22 cellular contexts compared by ENCODE assay signal in the genomic region with DNA sequence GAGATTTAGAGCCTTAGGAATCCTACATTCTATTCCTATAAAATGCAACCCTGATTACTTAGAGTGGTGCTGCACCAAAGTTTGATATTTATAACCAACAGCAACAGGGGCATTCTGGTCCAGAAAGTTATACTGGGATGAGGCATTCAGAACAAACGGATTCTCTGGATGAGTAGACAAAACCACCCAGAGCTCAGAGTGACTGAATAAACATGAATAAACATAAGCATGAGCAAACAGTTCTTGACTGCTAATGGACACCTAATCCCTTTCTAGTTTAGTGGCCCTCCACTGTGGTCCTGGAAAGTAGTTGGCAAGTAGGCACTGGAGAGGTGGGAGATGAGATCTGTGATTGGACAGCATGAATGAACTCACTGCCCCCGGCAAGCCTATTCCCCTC. TPM values are rescaled to one million over a fixed set of nuclear protein-coding genes. Genes with fewer than 3 reads are reported as not detected.
DNase-seq lines count a peak whose midpoint lies in the region; ATAC-seq and TF ChIP-seq lines count a peak whose summit lies in the region.
"Had no signal": no experiment of that assay in that cellular context is flagged by ENCODE, and none has a peak within 500 bp of the region (broad histone marks: within the 10 kb centered on the region; RNA-seq: fewer than 3 reads in every experiment).

No MANE protein-coding gene starts in this region.

- H4K91ac ChIP-seq in H9 (ENCODE audit: insufficient read length, low read depth, low read length): no peak overlapping the region

- H3K56ac ChIP-seq in H9 (ENCODE audit: insufficient read length, low read depth, low read length): no peak overlapping the region

- H2AK5ac ChIP-seq in H9 (ENCODE audit: insufficient read length, low read length): no peak overlapping the region

- no peak overlapping the region for H2BK5ac ChIP-seq in H9 (ENCODE audit: insufficient read length, low read length)

- peaks cover 38 to 42% of the 10 kb centered on the region in 2 donors for H3K4me1 ChIP-seq in gastrocnemius medialis
- no peaks in the 10 kb centered on the region for H3K4me1 ChIP-seq in H9 (ENCODE audit: insufficient read depth, low read length)

- H3K27me3 ChIP-seq in gastrocnemius medialis (no peaks in the 10 kb centered on the region), H9 (ENCODE audit: insufficient read depth, low read length) (no peaks in the 10 kb centered on the region)
- H3K27me3 ChIP-seq: esophagus squamous epithelium, transverse colon had no signal

- no peak overlapping the region for H3K9ac ChIP-seq in H9 (ENCODE audit: extremely low read depth, insufficient read length, low read length)

- H3K9me3 ChIP-seq in gastrocnemius medialis: no peaks in the 10 kb centered on the region
- H3K9me3 ChIP-seq in H9 (ENCODE audit: control insufficient read depth, low read depth, low read length): peaks cover 4% of the 10 kb centered on the region

- H3K9me3 Mint-ChIP-seq in H9: peaks cover 15 to 18% of the 10 kb centered on the region in 2 experiments

- no peaks in the 10 kb centered on the region for H3K4me1 Mint-ChIP-seq in H9
- H3K4me1 Mint-ChIP-seq: neural crest cell had no signal

- H3K27ac Mint-ChIP-seq in H9: no peak overlapping the region; a peak in 1 of 7 replicates
- H3K27ac Mint-ChIP-seq: activated naive CD4-positive, alpha-beta T cell treated with anti-CD3 and anti-CD28 coated beads, Interleukin-2, amount 50 U/mL, for 72 hours had no signal

- H3K4me3 Mint-ChIP-seq in H9: no peak overlapping the region
- H3K4me3 Mint-ChIP-seq: CD8-positive, alpha-beta T cell; neural crest cell had no signal

- ATAC-seq in gastrocnemius medialis: peak in 1 of 2 donors; percentile 65
- ATAC-seq in HG02884 (IDR thresholded peaks at IDR 0.05; ENCODE audit: unreplicated experiment): no peak
- ATAC-seq: CD8-positive, alpha-beta T cell had no signal

- no peak overlapping the region for H4K8ac ChIP-seq in H9 (replicated peaks; ENCODE audit: insufficient read length, low read depth, low read length)

- H3T11ph ChIP-seq in H9 (ENCODE audit: low read length): no peak overlapping the region

- no peak overlapping the region for H3K23ac ChIP-seq in H9 (ENCODE audit: insufficient read length, low read depth, low read length)

- H3K36me3 ChIP-seq in gastrocnemius medialis: peaks cover 0 to 21% of the 10 kb centered on the region in 2 donors

- WGBS in H9 (ENCODE audit: extremely low coverage, insufficient read length, low lambda C conversion rate): no CpG with 5 or more reads among the region's 2 CpGs

- no peak for TF ChIP-seq POLR2A in gastrocnemius medialis (IDR thresholded peaks at IDR 0.05)

- no peaks in the 10 kb centered on the region for H3K23me2 ChIP-seq in H9 (ENCODE audit: insufficient read length, low read depth, low read length, poor library complexity, severe bottlenecking)

- no peak overlapping the region for H2BK20ac ChIP-seq in H9 (ENCODE audit: low read depth, low read length, poor library complexity, severe bottlenecking)

- no peak overlapping the region for H2AFZ ChIP-seq in H9 (ENCODE audit: low read length)

- DNase-seq in DMS53 (lab: John Stamatoyannopoulos, UW): peak; percentile 62
- no peak for DNase-seq in DMS53 treated with DMSO at 0.1 percent for 48 hours (lab: John Stamatoyannopoulos, UW; ENCODE audit: unreplicated experiment)
- DNase-seq in NCI-H510A (lab: John Stamatoyannopoulos, UW): peak; percentile 30
- peak; percentile 15 for DNase-seq in fibroblast of gingiva (ENCODE audit: low read depth)
- DNase-seq in gastrocnemius medialis: no peak
- no peak for DNase-seq in NCI-H187 (lab: John Stamatoyannopoulos, UW)
- no peak for DNase-seq in H9
- DNase-seq: 8988T; aorta; CD8-positive, alpha-beta T cell; DMS79 treated with DMSO at 0.1 percent for 48 hours; esophagus squamous epithelium; GOT3; NCI-H1092 treated with DMSO at 0.1 percent for 48 hours; NCI-H2081 treated with DMSO at 0.1 percent for 48 hours; NCI-H524; posterior cingulate gyrus; RPMI8226; transverse colon had no signal

- H4K20me1 ChIP-seq in H9 (ENCODE audit: control insufficient read depth, insufficient read depth, insufficient read length): no peaks in the 10 kb centered on the region

- peaks cover 15% of the 10 kb centered on the region; the same call in 1 of the 2 replicates for H3K79me2 ChIP-seq in H9 (ENCODE audit: insufficient read depth, low read length)

- no peaks in the 10 kb centered on the region for H3K27me3 Mint-ChIP-seq in H9 (ENCODE audit: low read depth)

- TF ChIP-seq CTCF in gastrocnemius medialis (IDR thresholded peaks at IDR 0.05 in 4 of 5, conservative IDR thresholded peaks at IDR 0.05 in 1 of 5) (no peak), H9 (conservative IDR thresholded peaks at IDR 0.05) (no peak)

- no peak overlapping the region for H3K4me2 ChIP-seq in H9 (ENCODE audit: insufficient read depth, insufficient read length, low read length)

- no peak overlapping the region for H2BK12ac ChIP-seq in H9 (ENCODE audit: insufficient read length, low read depth, low read length)

- in situ Hi-C loops in gastrocnemius medialis (cut with MboI; ENCODE audit: low sequenced_read_pairs in 4 of 4): no loop called here

- H2BK120ac ChIP-seq in H9 (ENCODE audit: low read depth, low read length, poor library complexity, severe bottlenecking): no peak overlapping the region

- H3K4me3 ChIP-seq in gastrocnemius medialis: no peak overlapping the region
- H3K4me3 ChIP-seq: esophagus squamous epithelium, transverse colon had no signal

- H2BK15ac ChIP-seq in H9 (ENCODE audit: low read depth, low read length): no peak overlapping the region

- no peak overlapping the region for H3K4ac ChIP-seq in H9 (ENCODE audit: low read depth, low read length)

- peaks cover 30 to 49% (median 38%) of the 10 kb centered on the region in 3 experiments for H3K36me3 Mint-ChIP-seq in H9 (ENCODE audit: insufficient read depth in 1 of 3, low read depth in 3 of 3)

- no peak overlapping the region for H3K14ac ChIP-seq in H9 (ENCODE audit: insufficient read depth, low read length)

- H4K5ac ChIP-seq in H9 (ENCODE audit: insufficient read length, low read depth, low read length): no peak overlapping the region

- no peaks in the 10 kb centered on the region for H3K79me1 ChIP-seq in H9 (ENCODE audit: insufficient read depth, low read depth, low read length, poor library complexity, severe bottlenecking)

- intact Hi-C loops in gastrocnemius medialis (cut with DNase I; ENCODE audit: low total_unique reads): no loop called here

- H3K18ac ChIP-seq in H9 (ENCODE audit: insufficient read length, low read depth, low read length): no peak overlapping the region

- H3K27ac ChIP-seq in gastrocnemius medialis (peak overlapping the region in 3 of 4 donors; percentile 32 to 51 (median 49)), H9 (ENCODE audit: insufficient read length, low read depth, low read length) (no peak overlapping the region)
- H3K27ac ChIP-seq: esophagus squamous epithelium had no signal

RNA-seq across cellular contexts. Expression of a gene that starts 11.9 kb away (rescaled TPM):
- total RNA-seq in gastrocnemius medialis: 10 to 100 TPM; 14.8 to 25.4 (median 20.3) TPM
- total RNA-seq in H9 (2021): 37.4 and 38.3 TPM in 2 replicates

RNA-seq across cellular contexts. Expression of a gene that starts 12.2 kb away (rescaled TPM):
- 10 to 100 TPM; 25.2 to 61.0 (median 40.6) TPM for total RNA-seq in gastrocnemius medialis
- 33.4 and 34.3 TPM in 2 replicates for total RNA-seq in H9 (2021)

Comparison
In these comparisons a context has a peak if more than half of its experiments do, and no peak if none do; other contexts are left out.
1. DNase-seq: peak in DMS53 (single experiment), NCI-H510A (single experiment) and fibroblast of gingiva (single experiment); none in DMS53 treated with DMSO at 0.1 percent for 48 hours (single experiment), gastrocnemius medialis (0 of 2), NCI-H187 (0 of 2) and H9 (single experiment).